8 cellular contexts compared by ENCODE assay signal in genomic region chr17:43393944-43394482, GRCh38. TPM values are rescaled to one million over a fixed set of nuclear protein-coding genes. Genes with fewer than 3 reads are reported as not detected.
DNase-seq lines count a peak whose midpoint lies in the region; ATAC-seq and TF ChIP-seq lines count a peak whose summit lies in the region.

No MANE protein-coding gene starts in this region.

- TF ChIP-seq POLR2A in transverse colon (IDR thresholded peaks at IDR 0.05), result no peak

- no peaks in the 10 kb centered on the region for H3K27me3 ChIP-seq in transverse colon

- H3K27me3 Mint-ChIP-seq in activated naive CD8-positive, alpha-beta T cell treated with anti-CD3 and anti-CD28 coated beads, Interleukin-2, amount 50 U/mL, for 24 hours, result no peaks in the 10 kb centered on the region

- H3K27ac Mint-ChIP-seq in activated naive CD8-positive, alpha-beta T cell treated with anti-CD3 and anti-CD28 coated beads, Interleukin-2, amount 50 U/mL, for 24 hours, result no peak overlapping the region

- H3K36me3 Mint-ChIP-seq in activated naive CD8-positive, alpha-beta T cell treated with anti-CD3 and anti-CD28 coated beads, Interleukin-2, amount 50 U/mL, for 24 hours (ENCODE audit: low read depth), result no peaks in the 10 kb centered on the region

- peaks cover 0 to 24% (median 11%) of the 10 kb centered on the region in 4 donors for H3K4me1 ChIP-seq in transverse colon

- no peaks in the 10 kb centered on the region for H3K9me3 Mint-ChIP-seq in activated naive CD8-positive, alpha-beta T cell treated with anti-CD3 and anti-CD28 coated beads, Interleukin-2, amount 50 U/mL, for 24 hours

- H3K4me3 Mint-ChIP-seq in activated naive CD8-positive, alpha-beta T cell treated with anti-CD3 and anti-CD28 coated beads, Interleukin-2, amount 50 U/mL, for 24 hours, result no peak overlapping the region

- in situ Hi-C loops in transverse colon (cut with MboI; ENCODE audit: low pct_ligation_motif_present in 1 of 4, low pct_unique_long_range_greater_than_20kb in 1 of 4, low sequenced_read_pairs in 3 of 4), result loop anchor here in 1 of 4 donors (5.0 kb wide), 1 partner anchor 88 kb away; the partner anchor contains the start of gene DHX8

- 32 to 40% methylated on average over 1 to 11 of the region's 11 CpGs for WGBS in transverse colon (ENCODE audit: low coverage in 1 of 2), 2 donors

- DNase-seq in GF-D8 (lab: John Stamatoyannopoulos, UW) (peak; percentile 50), NCI-H128 (lab: John Stamatoyannopoulos, UW; ENCODE audit: unreplicated experiment) (peak; percentile 73), SW480 (ENCODE audit: low spot score) (peak; percentile 79), Right ventricle myocardium superior (peak; percentile 86), posterior cingulate gyrus (peak; percentile 74 to 97 (median 94)), transverse colon (peak; percentile 94)
- peak; percentile 91 for DNase-seq in activated naive CD8-positive, alpha-beta T cell treated with anti-CD3 and anti-CD28 coated beads, Interleukin-2, amount 50 U/mL, for 24 hours

- intact Hi-C loops in Right ventricle myocardium superior (cut with DNase I), result loop anchor here (1.0 kb wide), 1 partner anchor 89 kb away; the partner anchor contains the start of gene DHX8
- intact Hi-C loops in posterior cingulate gyrus (cut with DNase I), result loop anchor here (1.0 kb wide), 2 partner anchors 34 to 89 kb away; partner anchors contain the start of gene DHX8
- intact Hi-C loops in transverse colon (cut with DNase I; ENCODE audit: low total_unique reads), result loop anchor here (1.0 kb wide), 1 partner anchor 89 kb away; the partner anchor contains the start of gene DHX8

- H3K27ac ChIP-seq in transverse colon, result peak overlapping the region; percentile 39 to 73 (median 66)

- H3K4me1 Mint-ChIP-seq in activated naive CD8-positive, alpha-beta T cell treated with anti-CD3 and anti-CD28 coated beads, Interleukin-2, amount 50 U/mL, for 24 hours, result peaks cover 20% of the 10 kb centered on the region

- no peaks in the 10 kb centered on the region for H3K9me3 ChIP-seq in transverse colon

- peak; percentile 90 to 99 (median 97) for TF ChIP-seq CTCF in transverse colon (IDR thresholded peaks at IDR 0.05)

- TF ChIP-seq EP300 in transverse colon (IDR thresholded peaks at IDR 0.05; ENCODE audit: low read depth), result no peak

- H3K36me3 ChIP-seq in transverse colon, result no peaks in the 10 kb centered on the region

- H3K4me3 ChIP-seq in transverse colon, result peak overlapping the region in 1 of 4 donors; percentile 13

- ATAC-seq in activated naive CD8-positive, alpha-beta T cell treated with anti-CD3 and anti-CD28 coated beads, Interleukin-2, amount 50 U/mL, for 24 hours, result peak; percentile 50
- ATAC-seq in Right ventricle myocardium superior (ENCODE audit: poor library complexity) (peak; percentile 65), GM19452 (IDR thresholded peaks at IDR 0.05; ENCODE audit: unreplicated experiment) (no peak)

RNA-seq across cellular contexts. Expression of gene ARL4D, which starts 4.8 kb away (rescaled TPM):
- total RNA-seq in Right ventricle myocardium superior, result 7.0 TPM
- 10 to 100 TPM in 1 of 4 donors, 1 to 10 TPM in 3; 6.7 to 29.5 (median 8.8) TPM for total RNA-seq in transverse colon
